21 cellular contexts compared by ENCODE assay signal in the genomic region with DNA sequence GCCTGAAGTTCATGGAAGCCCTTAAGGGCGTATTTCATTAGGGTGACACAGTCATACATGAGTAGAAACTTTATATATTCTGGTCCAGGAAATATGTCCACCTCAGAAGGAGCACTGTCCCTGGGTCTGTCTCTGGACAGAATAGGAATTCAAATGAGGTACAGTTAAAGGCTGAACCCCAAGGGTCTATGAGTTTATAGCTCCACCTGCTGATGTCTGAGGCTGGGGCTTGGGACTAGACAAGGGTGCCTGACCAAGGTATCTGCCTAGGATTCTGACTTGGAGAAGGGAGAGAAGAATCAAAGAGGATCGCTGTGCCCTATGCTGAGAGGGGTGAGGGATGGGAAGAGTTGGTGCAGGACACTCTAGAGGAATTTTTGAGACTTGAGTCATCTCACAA. TPM values are rescaled to one million over a fixed set of nuclear protein-coding genes. Genes with fewer than 3 reads are reported as not detected.
DNase-seq lines count a peak whose midpoint lies in the region; ATAC-seq and TF ChIP-seq lines count a peak whose summit lies in the region.
"Had no signal": no experiment of that assay in that cellular context is flagged by ENCODE, and none has a peak within 500 bp of the region (broad histone marks: within the 10 kb centered on the region; RNA-seq: fewer than 3 reads in every experiment).

No MANE protein-coding gene starts in this region.

- intact Hi-C loops in esophagus muscularis mucosa (cut with DNase I) (no loop called here), cardiac septum (cut with DNase I) (no loop called here)

- TF ChIP-seq CTCF in esophagus muscularis mucosa (IDR thresholded peaks at IDR 0.05): no peak

- TF ChIP-seq POLR2A in esophagus muscularis mucosa (IDR thresholded peaks at IDR 0.05; ENCODE audit: low read depth): no peak

- no peaks in the 10 kb centered on the region for H3K27me3 ChIP-seq in esophagus muscularis mucosa
- H3K27me3 ChIP-seq: BLaER1, SJSA1 had no signal

- ATAC-seq in HG03097 (IDR thresholded peaks at IDR 0.05; ENCODE audit: low FRiP score, unreplicated experiment) (no peak), HG03175 (IDR thresholded peaks at IDR 0.05; ENCODE audit: unreplicated experiment) (no peak)
- ATAC-seq: A549 had no signal

- no peak overlapping the region for H3K27ac ChIP-seq in esophagus muscularis mucosa (replicated peaks in 1 of 4)
- H3K27ac ChIP-seq: A549, BLaER1, SJSA1 had no signal

- 88% methylated on average over 2 of the region's 2 CpGs for WGBS in esophagus muscularis mucosa

- no peaks in the 10 kb centered on the region for H3K9me3 ChIP-seq in esophagus muscularis mucosa
- H3K9me3 ChIP-seq: A549, SJSA1 had no signal

- no peaks in the 10 kb centered on the region for H3K36me3 ChIP-seq in esophagus muscularis mucosa
- H3K36me3 ChIP-seq: BLaER1, SJSA1 had no signal

- no peaks in the 10 kb centered on the region for H3K4me1 ChIP-seq in esophagus muscularis mucosa
- H3K4me1 ChIP-seq: A549, BLaER1, SJSA1 had no signal

- TF ChIP-seq EP300 in esophagus muscularis mucosa (IDR thresholded peaks at IDR 0.05): no peak

- no peak overlapping the region for H3K4me3 ChIP-seq in esophagus muscularis mucosa
- H3K4me3 ChIP-seq: A549, BLaER1, SJSA1 had no signal

- DNase-seq in AG20443 (ENCODE audit: low spot score) (peak; percentile 4), HT-29 (ENCODE audit: low spot score) (peak; percentile 33), RKO (ENCODE audit: low spot score) (peak; percentile 57), esophagus muscularis mucosa (ENCODE audit: extremely low spot score) (peak; percentile 17), cardiac septum (ENCODE audit: low spot score) (no peak), GDM1 (lab: John Stamatoyannopoulos, UW) (no peak)
- DNase-seq: Calu3; CD4-positive, alpha-beta memory T cell; HFFc6; NCI-H1105 treated with DMSO at 0.1 percent for 48 hours; NCI-H1694; NCI-H2081 treated with DMSO at 0.1 percent for 48 hours; NCI-H510A; NCI-H774 had no signal

RNA-seq across cellular contexts. Expression of gene HEPHL1, which starts 14.9 kb away (rescaled TPM):
- total RNA-seq in HT-29 (2014; rRNA removed; shearing (Covaris generic)): not detected in 2 replicates
- total RNA-seq in esophagus muscularis mucosa (under 1 TPM in 1 of 4 donors, not detected in 3; 0.42 TPM), cardiac septum (not detected)
- total RNA-seq: Calu3; CD4-positive, alpha-beta memory T cell; HFFc6; LHCN-M2; OCI-LY7; SJSA1 had no signal

Comparison
In these comparisons a context has a peak if more than half of its experiments do, and no peak if none do; other contexts are left out.
1. DNase-seq: peak in AG20443 (single experiment), HT-29 (single experiment), RKO (single experiment) and esophagus muscularis mucosa (single experiment); none in cardiac septum (single experiment) and GDM1 (single experiment).